19 cellular contexts compared by ENCODE assay signal in genomic region chr2:160614391-160614790, GRCh38.
DNase-seq lines count a peak whose midpoint lies in the region; ATAC-seq, FAIRE-seq and TF ChIP-seq lines count a peak whose summit lies in the region.
"Had no signal": no experiment of that assay in that cellular context is flagged by ENCODE, and none has a peak within 500 bp of the region (broad histone marks: within the 10 kb centered on the region; RNA-seq: fewer than 3 reads in every experiment).

No MANE protein-coding gene starts in this region.

- H3K27ac ChIP-seq in SK-N-SH (ENCODE audit: low read depth in 2 of 2, low read length in 1 of 2) (peak overlapping the region in 1 of 2 experiments; percentile 50; a peak in 2 of 4 replicates), osteoblast (ENCODE audit: low read depth, low read length) (no peak overlapping the region)

- peak; percentile 43 for FAIRE-seq in H54 (lab: Jason Lieb, UNC)
- FAIRE-seq in RCC 7860 (lab: Jason Lieb, UNC) = no peak
- FAIRE-seq: K562 had no signal

- no peak overlapping the region for H3K4me2 ChIP-seq in SK-N-SH
- H3K4me2 ChIP-seq in osteoblast (ENCODE audit: insufficient read depth, low read length) = no peak overlapping the region

- POLR2A ChIA-PET in SK-N-SH (lab: Yijun Ruan, JAX) = no interaction called here

- H3K4me3 ChIP-seq in SK-N-SH (ENCODE audit: low read depth in 2 of 2, low read length in 1 of 2) (no peak overlapping the region), osteoblast (ENCODE audit: insufficient read depth, low read length) (no peak overlapping the region), BE2C (ENCODE audit: low read depth, low read length) (no peak overlapping the region)
- H3K4me3 ChIP-seq: K562 had no signal

- no peaks in the 10 kb centered on the region for H3F3A ChIP-seq in SK-N-SH (replicated peaks; ENCODE audit: insufficient read depth)

- no peak for TF ChIP-seq CTCF in SK-N-SH (IDR thresholded peaks at IDR 0.05)
- no peak for TF ChIP-seq CTCF in osteoblast (IDR thresholded peaks at IDR 0.05; ENCODE audit: extremely low read depth, low read depth, low read length)
- TF ChIP-seq CTCF in BE2C (IDR thresholded peaks at IDR 0.05; ENCODE audit: low read depth, low read length) = no peak

- H4K20me1 ChIP-seq in SK-N-SH (ENCODE audit: insufficient read depth) = no peaks in the 10 kb centered on the region
- no peaks in the 10 kb centered on the region for H4K20me1 ChIP-seq in osteoblast (ENCODE audit: insufficient read depth, low read length)

- H2AFZ ChIP-seq in SK-N-SH (ENCODE audit: low read depth) = no peak overlapping the region
- peak overlapping the region; percentile 13 for H2AFZ ChIP-seq in osteoblast (ENCODE audit: low read length)

- H3K36me3 ChIP-seq in SK-N-SH (replicated peaks in 1 of 2; ENCODE audit: control insufficient read depth in 1 of 2, insufficient read depth in 2 of 2, low read length in 1 of 2) = no peaks in the 10 kb centered on the region
- H3K36me3 ChIP-seq in osteoblast (ENCODE audit: insufficient read depth, low read length) = no peaks in the 10 kb centered on the region
- no peaks in the 10 kb centered on the region for H3K36me3 ChIP-seq in BE2C

- TF ChIP-seq RAD21 in SK-N-SH (IDR thresholded peaks at IDR 0.05; ENCODE audit: low read length) = no peak

- peak in 1 of 2 experiments; percentile 47; a peak in 3 of 4 replicates for TF ChIP-seq EP300 in SK-N-SH (IDR thresholded peaks at IDR 0.05; ENCODE audit: borderline replicate concordance in 1 of 2, low read depth in 1 of 2, low read length in 1 of 2)

- H3K79me2 ChIP-seq in SK-N-SH (ENCODE audit: insufficient read depth) (no peaks in the 10 kb centered on the region), osteoblast (ENCODE audit: insufficient read depth, low read length) (no peaks in the 10 kb centered on the region)

- no peak for DNase-seq in H54 (ENCODE audit: insufficient read length, low spot score)
- no peak for DNase-seq in SK-N-SH
- peak; percentile 36 for DNase-seq in fibroblast of peridontal ligament (ENCODE audit: extremely low read depth)
- no peak for DNase-seq in osteoblast (ENCODE audit: insufficient read length, low spot score, missing footprints)
- DNase-seq in RCC 7860 (ENCODE audit: low spot score) = no peak
- DNase-seq in BE2C = no peak
- DNase-seq: C1 segment of cervical spinal cord; CD8-positive, alpha-beta memory T cell; DMS79; H9; NCI-H1105 treated with DMSO at 0.1 percent for 48 hours; NCI-H1694 treated with DMSO at 0.1 percent for 48 hours; NCI-H2107; NCI-H510A; NCI-H748 treated with DMSO at 0.1 percent for 48 hours; NK-92 treated with Interleukin-12 subunit alpha and Interleukin-12 subunit beta, amount 100 ng/mL, for 24 hours; Right ventricle myocardium superior had no signal

- TF ChIP-seq POLR2A in H54 (IDR thresholded peaks at IDR 0.05; ENCODE audit: low read depth, low read length) = no peak

- H3K9me2 ChIP-seq in SK-N-SH = no peaks in the 10 kb centered on the region

- H3K27me3 ChIP-seq in SK-N-SH (ENCODE audit: insufficient read depth) = no peaks in the 10 kb centered on the region
- H3K27me3 ChIP-seq in osteoblast (ENCODE audit: insufficient read depth, low read length) = no peaks in the 10 kb centered on the region
- H3K27me3 ChIP-seq in BE2C = no peaks in the 10 kb centered on the region

- H3K9me3 ChIP-seq in SK-N-SH (0 out of 2 replicates have a peak, but pooled peaks cover 5% of the 10 kb centered on the region), osteoblast (ENCODE audit: low read depth, low read length) (no peaks in the 10 kb centered on the region), BE2C (no peaks in the 10 kb centered on the region)

- no peak for ATAC-seq in HG02678 (IDR thresholded peaks at IDR 0.05; ENCODE audit: unreplicated experiment)
- ATAC-seq: K562 had no signal

- CTCF ChIA-PET in SK-N-SH (lab: Yijun Ruan, JAX) = no interaction called here

- H3K4me1 ChIP-seq in SK-N-SH (ENCODE audit: control insufficient read depth in 1 of 2, insufficient read depth in 2 of 2, low read depth in 1 of 2, low read length in 1 of 2) (peaks cover 8 to 22% of the 10 kb centered on the region in 2 experiments; a peak in 3 of 4 replicates), osteoblast (ENCODE audit: insufficient read depth, low read length) (peaks cover 25% of the 10 kb centered on the region), BE2C (no peaks in the 10 kb centered on the region)

- H3K9ac ChIP-seq in SK-N-SH = no peak overlapping the region

TF ChIP-seq in SK-N-SH, 30 proteins besides CTCF, POLR2A, EP300 and RAD21:
- peak; percentile 73 for TF ChIP-seq TCF12 (IDR thresholded peaks at IDR 0.05)
- TF ChIP-seq FOXM1 (IDR thresholded peaks at IDR 0.05; ENCODE audit: low read depth) = no peak
- TF ChIP-seq PBX3 (IDR thresholded peaks at IDR 0.05) = peak; percentile 42; the same call in 1 of the 2 replicates
